Comparison of ENCODE assay signal across 8 cellular contexts in genomic region chr5:179679014-179679674, GRCh38. TPM values are rescaled to one million over a fixed set of nuclear protein-coding genes. Genes with fewer than 3 reads are reported as not detected.
DNase-seq lines count a peak whose midpoint lies in the region.

No MANE protein-coding gene starts in this region.

- H3K9me3 ChIP-seq in HAP-1 (no peaks in the 10 kb centered on the region), esophagus (ENCODE audit: control insufficient read depth in 2 of 2, insufficient read depth in 1 of 2, low read depth in 1 of 2, low read length in 1 of 2) (no peaks in the 10 kb centered on the region), muscle layer of colon (ENCODE audit: low read length) (no peaks in the 10 kb centered on the region)

- H3K9ac ChIP-seq in muscle layer of colon (ENCODE audit: low read length): peak overlapping the region; percentile 97

- H3K27ac ChIP-seq in esophagus (ENCODE audit: low read depth in 2 of 2, low read length in 1 of 2) (peak overlapping the region; percentile 60 to 65), muscle layer of colon (ENCODE audit: low read depth, low read length) (peak overlapping the region; percentile 81)

- H3K27me3 ChIP-seq in HAP-1 (ENCODE audit: low read depth): no peaks in the 10 kb centered on the region
- H3K27me3 ChIP-seq in esophagus (ENCODE audit: control insufficient read depth in 1 of 2, insufficient read depth in 2 of 2, low read length in 2 of 2): no peaks in the 10 kb centered on the region
- no peaks in the 10 kb centered on the region for H3K27me3 ChIP-seq in muscle layer of colon (ENCODE audit: control insufficient read depth in 1 of 2, insufficient read depth in 2 of 2, low read length in 2 of 2)

- peaks cover 26% of the 10 kb centered on the region for H3K4me1 ChIP-seq in HAP-1
- H3K4me1 ChIP-seq in esophagus (ENCODE audit: control insufficient read depth in 2 of 2, insufficient read depth in 2 of 2, low read length in 1 of 2): peaks cover 4 to 7% of the 10 kb centered on the region in 2 donors
- peaks cover 9% of the 10 kb centered on the region for H3K4me1 ChIP-seq in muscle layer of colon (ENCODE audit: insufficient read depth, low read length)

- H3K36me3 ChIP-seq in HAP-1 (replicated peaks) (peaks cover 15% of the 10 kb centered on the region; the same call in 1 of the 2 replicates), esophagus (ENCODE audit: control insufficient read depth in 2 of 2, insufficient read depth in 2 of 2, low read length in 1 of 2) (no peaks in the 10 kb centered on the region), muscle layer of colon (ENCODE audit: insufficient read depth, low read length) (no peaks in the 10 kb centered on the region)

- DNase-seq in DMS53 (lab: John Stamatoyannopoulos, UW) (peak; percentile 98), HAP-1 (ENCODE audit: low spot score in 2 of 2) (no peak), NCI-H2029 treated with DMSO at 0.1 percent for 48 hours (lab: John Stamatoyannopoulos, UW) (peak; percentile 64), activated T-cell treated with anti-CD3 and anti-CD28 coated beads for 24 hours (ENCODE audit: low read depth) (peak; percentile 39), T1000 (lab: John Stamatoyannopoulos, UW) (no peak)
- peak; percentile 49 to 70 for DNase-seq in stimulated activated CD8-positive, alpha-beta memory T cell treated with anti-CD3 and anti-CD28 coated beads, Interleukin-7, amount 100 ng/mL, for 48 hours (ENCODE audit: extremely low read depth in 1 of 2, low read depth in 1 of 2)

- peak overlapping the region; percentile 88; the same call in 1 of the 2 replicates for H3K4me3 ChIP-seq in HAP-1
- peak overlapping the region; percentile 87 to 89 for H3K4me3 ChIP-seq in esophagus (ENCODE audit: low read depth in 1 of 2, low read length in 2 of 2)
- H3K4me3 ChIP-seq in muscle layer of colon (ENCODE audit: low read depth in 1 of 2, low read length in 2 of 2): peak overlapping the region; percentile 74 to 92

- in situ Hi-C loops in HAP-1 (cut with MboI; ENCODE audit: low sequenced_read_pairs): no loop called here

- 24 to 28% methylated on average over 40 to 41 of the region's 41 CpGs for WGBS in esophagus, 2 donors

RNA-seq across cellular contexts. Expression of gene CBY3, which starts 1.7 kb away (rescaled TPM):
- under 1 TPM; 0.05 to 0.12 TPM for polyA plus RNA-seq in esophagus

RNA-seq across cellular contexts. Expression of gene CANX, which starts 19.6 kb away (rescaled TPM):
- polyA plus RNA-seq in esophagus: 10 to 100 TPM; 68.4 to 87.5 TPM

RNA-seq across cellular contexts. Expression of gene MAML1, which starts 53.5 kb away (rescaled TPM):
- polyA plus RNA-seq in esophagus: 1 to 10 TPM; 7.1 to 7.9 TPM

RNA-seq across cellular contexts. Expression of gene HNRNPH1, which starts 55.7 kb away (rescaled TPM):
- polyA plus RNA-seq in esophagus: 100 to 1,000 TPM; 156 to 247 TPM

Comparison
In these comparisons a context has a peak if more than half of its experiments do, and no peak if none do; other contexts are left out.
1. DNase-seq: peak in DMS53 (single experiment), NCI-H2029 treated with DMSO at 0.1 percent for 48 hours (single experiment), activated T-cell treated with anti-CD3 and anti-CD28 coated beads for 24 hours (single experiment) and stimulated activated CD8-positive, alpha-beta memory T cell treated with anti-CD3 and anti-CD28 coated beads, Interleukin-7, amount 100 ng/mL, for 48 hours (2 of 2); none in HAP-1 (0 of 2) and T1000 (single experiment).
2. Peak in every context shown above with its lines, with median percentiles within 50 percentile points of each other: H3K4me3 ChIP-seq.